In the genomic region with DNA sequence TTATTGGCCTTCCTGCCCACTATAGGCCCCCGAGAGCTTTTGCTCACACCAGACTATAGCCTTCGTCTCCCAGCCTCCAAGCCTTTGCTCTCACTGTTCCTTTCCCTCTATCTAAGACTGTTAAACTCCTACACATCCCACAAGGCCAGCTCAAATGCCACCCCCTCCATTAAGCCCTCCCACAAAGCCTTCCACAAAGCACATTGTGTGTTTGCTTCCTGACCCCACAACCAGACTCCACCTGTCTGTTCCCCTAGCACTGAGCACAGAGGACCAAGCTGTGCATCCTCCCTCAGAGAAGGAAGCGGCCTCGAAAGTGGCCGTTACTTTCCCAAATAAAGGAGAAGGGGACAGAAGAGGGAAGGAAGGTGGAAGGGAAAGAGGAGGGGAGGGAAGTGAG, we compare ENCODE assay signal across 16 cellular contexts. TPM values are rescaled to one million over a fixed set of nuclear protein-coding genes. Genes with fewer than 3 reads are reported as not detected.
DNase-seq lines count a peak whose midpoint lies in the region; ATAC-seq and TF ChIP-seq lines count a peak whose summit lies in the region.
"Had no signal": no experiment of that assay in that cellular context is flagged by ENCODE, and none has a peak within 500 bp of the region (broad histone marks: within the 10 kb centered on the region; RNA-seq: fewer than 3 reads in every experiment).

No MANE protein-coding gene starts in this region.

- H3K27ac ChIP-seq in tibial artery (peak overlapping the region; percentile 94), adrenal gland (no peak overlapping the region)

- no peak for DNase-seq in activated naive CD4-positive, alpha-beta T cell treated with anti-CD3 and anti-CD28 coated beads, Interleukin-2, amount 50 U/mL, for 72 hours (ENCODE audit: low spot score in 2 of 2)
- no peak for DNase-seq in naive B cell
- no peak for DNase-seq in tibial artery
- DNase-seq in medulla oblongata (ENCODE audit: extremely low spot score) = no peak
- DNase-seq in adrenal gland = no peak
- DNase-seq in hypothalamus (lab: John Stamatoyannopoulos, UW) = no peak
- DNase-seq: activated CD8-positive, alpha-beta memory T cell treated with anti-CD3 and anti-CD28 coated beads, Interleukin-2, amount 50 U/mL, for 4 hours; DND-41; dorsolateral prefrontal cortex; kidney glomerular epithelial cell; NCI-H748 treated with DMSO at 0.1 percent for 48 hours; spleen; trophoblast cell had no signal

- no peaks in the 10 kb centered on the region for H3K4me1 Mint-ChIP-seq in activated naive CD4-positive, alpha-beta T cell treated with anti-CD3 and anti-CD28 coated beads, Interleukin-2, amount 50 U/mL, for 24 hours
- no peaks in the 10 kb centered on the region for H3K4me1 Mint-ChIP-seq in activated T-helper 17 cell treated with anti-CD3 and anti-CD28 coated beads, Interleukin-2, amount 50 U/mL, for 72 hours
- H3K4me1 Mint-ChIP-seq in naive B cell = peaks cover 5 to 19% (median 19%) of the 10 kb centered on the region in 3 donors

- TF ChIP-seq CTCF in tibial artery (IDR thresholded peaks at IDR 0.05) = no peak
- no peak for TF ChIP-seq CTCF in adrenal gland (IDR thresholded peaks at IDR 0.05)

- 74 to 96% (median 80%) methylated on average over 5 of the region's 5 CpGs for WGBS in adrenal gland, 4 donors

- H3K9me3 ChIP-seq in tibial artery (no peaks in the 10 kb centered on the region), adrenal gland (replicated peaks in 1 of 3) (no peaks in the 10 kb centered on the region)
- H3K9me3 ChIP-seq: spleen had no signal

- H3K27ac Mint-ChIP-seq in activated naive CD4-positive, alpha-beta T cell treated with anti-CD3 and anti-CD28 coated beads, Interleukin-2, amount 50 U/mL, for 24 hours = no peak overlapping the region
- H3K27ac Mint-ChIP-seq in activated naive CD4-positive, alpha-beta T cell treated with anti-CD3 and anti-CD28 coated beads, Interleukin-2, amount 50 U/mL, for 72 hours = no peak overlapping the region
- no peak overlapping the region for H3K27ac Mint-ChIP-seq in activated T-helper 17 cell treated with anti-CD3 and anti-CD28 coated beads, Interleukin-2, amount 50 U/mL, for 72 hours
- peak overlapping the region in 2 of 6 donors; percentile 9 to 60 for H3K27ac Mint-ChIP-seq in naive B cell

- TF ChIP-seq POLR2A in adrenal gland (IDR thresholded peaks at IDR 0.05) = no peak

- H3K36me3 ChIP-seq in tibial artery = peaks cover 0 to 6% (median 0%) of the 10 kb centered on the region in 3 donors
- no peaks in the 10 kb centered on the region for H3K36me3 ChIP-seq in adrenal gland (replicated peaks in 1 of 2)
- H3K36me3 ChIP-seq: spleen had no signal

- H3K4me1 ChIP-seq in tibial artery (peaks cover 0 to 63% (median 48%) of the 10 kb centered on the region in 4 donors), adrenal gland (replicated peaks in 1 of 2) (peaks cover 14 to 20% of the 10 kb centered on the region in 2 donors)

- H3K27me3 Mint-ChIP-seq in activated naive CD4-positive, alpha-beta T cell treated with anti-CD3 and anti-CD28 coated beads, Interleukin-2, amount 50 U/mL, for 24 hours = peaks cover 38% of the 10 kb centered on the region
- H3K27me3 Mint-ChIP-seq in activated T-helper 17 cell treated with anti-CD3 and anti-CD28 coated beads, Interleukin-2, amount 50 U/mL, for 72 hours = peaks cover 27% of the 10 kb centered on the region
- H3K27me3 Mint-ChIP-seq in naive B cell = no peaks in the 10 kb centered on the region

- peak overlapping the region; percentile 76 for H3K4me3 Mint-ChIP-seq in activated naive CD4-positive, alpha-beta T cell treated with anti-CD3 and anti-CD28 coated beads, Interleukin-2, amount 50 U/mL, for 24 hours
- H3K4me3 Mint-ChIP-seq in activated T-helper 17 cell treated with anti-CD3 and anti-CD28 coated beads, Interleukin-2, amount 50 U/mL, for 72 hours = peak overlapping the region; percentile 57
- H3K4me3 Mint-ChIP-seq in naive B cell = peak overlapping the region in 7 of 8 donors; percentile 22 to 90 (median 79)

- H3K4me3 ChIP-seq in tibial artery (peak overlapping the region in 1 of 2 donors; percentile 60), adrenal gland (peak overlapping the region in 1 of 4 donors; percentile 68)

- intact Hi-C loops in tibial artery (cut with DNase I; ENCODE audit: low total_unique reads) (loop anchor here (10.0 kb wide), 1 partner anchor 148 kb away; a partner anchor contains a TSS), adrenal gland (cut with DNase I) (loop anchor here in 1 of 2 donors (5.0 kb wide), 1 partner anchor 41 kb away; no protein-coding TSS in a partner anchor)

- H3K27me3 ChIP-seq in tibial artery (no peaks in the 10 kb centered on the region), adrenal gland (no peaks in the 10 kb centered on the region)

- H3K9me3 Mint-ChIP-seq in activated naive CD4-positive, alpha-beta T cell treated with anti-CD3 and anti-CD28 coated beads, Interleukin-2, amount 50 U/mL, for 24 hours = no peaks in the 10 kb centered on the region
- no peaks in the 10 kb centered on the region for H3K9me3 Mint-ChIP-seq in activated naive CD4-positive, alpha-beta T cell treated with anti-CD3 and anti-CD28 coated beads, Interleukin-2, amount 50 U/mL, for 72 hours
- H3K9me3 Mint-ChIP-seq in activated T-helper 17 cell treated with anti-CD3 and anti-CD28 coated beads, Interleukin-2, amount 50 U/mL, for 72 hours = no peaks in the 10 kb centered on the region
- H3K9me3 Mint-ChIP-seq in naive B cell = no peaks in the 10 kb centered on the region

- no peak for ATAC-seq in activated naive CD4-positive, alpha-beta T cell treated with anti-CD3 and anti-CD28 coated beads, Interleukin-2, amount 50 U/mL, for 72 hours
- ATAC-seq in activated T-helper 17 cell treated with anti-CD3 and anti-CD28 coated beads, Interleukin-2, amount 50 U/mL, for 72 hours (replicated peaks) = no peak
- no peak for ATAC-seq in naive B cell (ENCODE audit: low read depth in 2 of 2)

- H3K36me3 Mint-ChIP-seq in activated naive CD4-positive, alpha-beta T cell treated with anti-CD3 and anti-CD28 coated beads, Interleukin-2, amount 50 U/mL, for 24 hours = no peaks in the 10 kb centered on the region
- H3K36me3 Mint-ChIP-seq in activated naive CD4-positive, alpha-beta T cell treated with anti-CD3 and anti-CD28 coated beads, Interleukin-2, amount 50 U/mL, for 72 hours = no peaks in the 10 kb centered on the region
- H3K36me3 Mint-ChIP-seq in activated T-helper 17 cell treated with anti-CD3 and anti-CD28 coated beads, Interleukin-2, amount 50 U/mL, for 72 hours (ENCODE audit: low read depth) = no peaks in the 10 kb centered on the region
- H3K36me3 Mint-ChIP-seq in naive B cell = no peaks in the 10 kb centered on the region

RNA-seq across cellular contexts. Expression of a gene that starts 1.3 kb away (rescaled TPM):
- total RNA-seq in activated naive CD4-positive, alpha-beta T cell treated with anti-CD3 and anti-CD28 coated beads, Interleukin-2, amount 50 U/mL, for 72 hours = not detected
- not detected for total RNA-seq in activated T-helper 17 cell treated with anti-CD3 and anti-CD28 coated beads, Interleukin-2, amount 50 U/mL, for 72 hours
- polyA plus RNA-seq in naive B cell (ENCODE audit: low read depth in 6 of 6) = 1 to 10 TPM in 1 of 6 donors, under 1 TPM in 4, not detected in 1; 0.24 to 2.1 (median 0.43) TPM
- total RNA-seq in adrenal gland = 10 to 100 TPM in 1 of 8 donors, 1 to 10 TPM in 7; 2.3 to 14.4 (median 5.1) TPM
- 1 to 10 TPM; 1.4 to 7.8 (median 2.3) TPM for polyA plus RNA-seq in adrenal gland
- polyA plus RNA-seq: neural cell had no signal

Comparison
In these comparisons a context has a peak if more than half of its experiments do, and no peak if none do; other contexts are left out.
1. H3K27ac ChIP-seq: peak in tibial artery (2 of 2); none in adrenal gland (0 of 5).
2. Peak in every context shown above with its lines, with median percentiles within 50 percentile points of each other: H3K4me3 Mint-ChIP-seq.